In genomic region chr21:32826317-32827167, GRCh38 we compare ENCODE assay signal across 2 cellular contexts.
A peak's percentile ranks its signal among the peaks of the same experiment; 100 is the strongest.
TF ChIP-seq lines count a peak whose summit lies in the region.

No MANE protein-coding gene starts in this region.

TF ChIP-seq in A549, 52 proteins besides CTCF, POLR2A, EP300 and RAD21 (continued from another document):
- no peak for TF ChIP-seq E2F6 (IDR thresholded peaks at IDR 0.05; ENCODE audit: borderline replicate concordance, low read depth)
- peak; percentile 30; the same call in 1 of the 3 replicates for TF ChIP-seq SMC3 (IDR thresholded peaks at IDR 0.05)
- TF ChIP-seq HMGXB4 (CRISPR knock-in tag; IDR thresholded peaks at IDR 0.05; ENCODE audit: borderline replicate concordance): no peak
- TF ChIP-seq HOXB5 (CRISPR knock-in tag; IDR thresholded peaks at IDR 0.05): no peak

TF ChIP-seq in K562, 482 proteins besides CTCF, POLR2A, EP300 and RAD21 (continued from another document):
- TF ChIP-seq DEAF1 (CRISPR knock-in tag; IDR thresholded peaks at IDR 0.05) (peak; percentile 67), NR2C2 (CRISPR knock-in tag; IDR thresholded peaks at IDR 0.05) (no peak), NR2C2 (tag; IDR thresholded peaks at IDR 0.05) (no peak), FOXK2 (conservative IDR thresholded peaks at IDR 0.05 in 1 of 2, IDR thresholded peaks at IDR 0.05 in 1 of 2; ENCODE audit: low read depth in 2 of 2) (peak in 1 of 2 experiments; percentile 29; a peak in 2 of 4 replicates), NUFIP1 (IDR thresholded peaks at IDR 0.05; ENCODE audit: partially characterized antibody) (no peak), STAG1 (CRISPR knock-in tag; IDR thresholded peaks at IDR 0.05; ENCODE audit: borderline replicate concordance) (peak; percentile 28; the same call in 1 of the 2 replicates), ARID2 (IDR thresholded peaks at IDR 0.05) (peak; percentile 80), RCOR1 (IDR thresholded peaks at IDR 0.05; ENCODE audit: borderline replicate concordance in 1 of 2, low read depth in 2 of 2, low read length in 2 of 2) (peak in 1 of 2 experiments; percentile 29; a peak in 1 of 4 replicates), JUN (IDR thresholded peaks at IDR 0.05; ENCODE audit: borderline replicate concordance, low read depth, low read length) (peak; percentile 25; the same call in 1 of the 2 replicates), JUN (CRISPR knock-in tag; IDR thresholded peaks at IDR 0.05; ENCODE audit: borderline replicate concordance) (no peak), ZHX1 (conservative IDR thresholded peaks at IDR 0.05; ENCODE audit: low read length) (no peak), ZMIZ1 (IDR thresholded peaks at IDR 0.05; ENCODE audit: low read depth in 2 of 2, low read length in 2 of 2) (no peak), HMGN3 (IDR thresholded peaks at IDR 0.05; ENCODE audit: borderline replicate concordance, extremely low read depth, insufficient read length, low read depth, low read length) (no peak), MITF (IDR thresholded peaks at IDR 0.05) (no peak)
